Comparison of ENCODE assay signal across 8 cellular contexts in the genomic region with DNA sequence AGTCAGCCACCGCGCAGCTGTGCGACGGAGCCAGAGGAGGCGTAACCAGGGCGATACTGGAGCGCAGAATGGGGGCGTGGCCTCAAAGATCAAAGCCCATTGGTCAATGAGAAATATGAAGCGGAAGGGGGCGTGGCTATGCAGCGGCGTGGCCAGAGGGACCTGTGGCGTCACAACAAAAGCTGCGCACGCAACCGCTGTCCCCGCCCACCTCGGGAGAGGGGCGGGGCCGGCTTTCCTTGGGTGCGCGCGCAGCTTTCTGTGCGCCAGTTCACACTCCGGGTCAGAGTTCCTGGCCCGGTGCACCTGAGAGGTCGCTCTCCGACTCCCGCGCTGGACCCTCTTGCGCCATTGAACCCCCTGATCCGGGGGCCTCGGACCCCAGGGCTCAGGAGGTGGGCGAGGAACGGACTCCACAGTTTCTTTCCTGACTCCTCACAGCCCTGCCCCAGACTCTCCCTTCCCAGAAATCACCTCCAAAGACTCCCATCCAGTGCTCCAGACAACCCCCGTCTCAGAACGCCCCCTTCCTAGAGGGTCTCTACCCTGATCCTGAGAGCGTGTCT. TPM values are rescaled to one million over a fixed set of nuclear protein-coding genes. Genes with fewer than 3 reads are reported as not detected.
DNase-seq lines count a peak whose midpoint lies in the region; ATAC-seq and TF ChIP-seq lines count a peak whose summit lies in the region.

TSS of gene SWI5 (plus strand) at position 269 of the 566 bp plus-strand sequence.

- peaks cover 24% of the 10 kb centered on the region for H3K36me3 Mint-ChIP-seq in activated B cell treated with CpG ODN at 0.5 μM for 24 hours (ENCODE audit: low read depth)
- peaks cover 3 to 10% (median 3%) of the 10 kb centered on the region in 3 donors for H3K36me3 Mint-ChIP-seq in immature natural killer cell

- POLR2A ChIA-PET in activated B cell treated with CpG ODN at 0.5 μM for 24 hours (lab: Charles Lee) = interaction anchor here (0.5 to 2.1 kb wide), 29 partner anchors 9 to 1350 kb away, joined by 3 to 29 read pairs (median 4); partner anchors contain the start of genes BBLN, CERCAM, ENDOG and NTMT1

- H3K9me3 Mint-ChIP-seq in activated B cell treated with CpG ODN at 0.5 μM for 24 hours (no peaks in the 10 kb centered on the region), immature natural killer cell (peaks cover 0 to 1% (median 0%) of the 10 kb centered on the region in 6 donors)

- CTCF ChIA-PET in activated B cell treated with CpG ODN at 0.5 μM for 24 hours (lab: Charles Lee) = interaction anchor here (1.0 kb wide), 1 partner anchor 26 kb away, joined by 3 read pairs; no protein-coding TSS in a partner anchor

- H3K27ac Mint-ChIP-seq in activated B cell treated with CpG ODN at 0.5 μM for 24 hours (peak within 1 kb of the TSS; percentile 92), immature natural killer cell (peak within 1 kb of the TSS; percentile 91 to 98 (median 95))

- H3K4me3 ChIP-seq in cardiac fibroblast (replicated peaks in 1 of 2; ENCODE audit: low read depth in 2 of 2, low read length in 2 of 2) = peak within 1 kb of the TSS; percentile 82 to 99

- no peak for TF ChIP-seq CTCF in AG09319 (IDR thresholded peaks at IDR 0.05; ENCODE audit: low read depth, low read length)
- TF ChIP-seq CTCF in activated B cell treated with CpG ODN at 0.5 μM for 24 hours (IDR thresholded peaks at IDR 0.05) = no peak
- TF ChIP-seq CTCF in cardiac fibroblast (IDR thresholded peaks at IDR 0.05; ENCODE audit: low read depth, low read length) = no peak

- peak; percentile 96 for ATAC-seq in GM19025 (IDR thresholded peaks at IDR 0.05; ENCODE audit: low read depth, unreplicated experiment)
- ATAC-seq in HG03280 (IDR thresholded peaks at IDR 0.05; ENCODE audit: unreplicated experiment) = peak; percentile 93
- peak; percentile 95 for ATAC-seq in activated B cell treated with CpG ODN at 0.5 μM for 24 hours (ENCODE audit: low read depth)

- H3K27me3 Mint-ChIP-seq in activated B cell treated with CpG ODN at 0.5 μM for 24 hours (no peaks in the 10 kb centered on the region), immature natural killer cell (ENCODE audit: low read depth in 3 of 3) (peaks cover 9 to 13% (median 12%) of the 10 kb centered on the region in 3 donors)

- peak within 1 kb of the TSS; percentile 97 for H3K4me3 Mint-ChIP-seq in activated B cell treated with CpG ODN at 0.5 μM for 24 hours
- H3K4me3 Mint-ChIP-seq in immature natural killer cell = peak within 1 kb of the TSS; percentile 94 to 98 (median 98)

- H3K4me1 Mint-ChIP-seq in activated B cell treated with CpG ODN at 0.5 μM for 24 hours (peaks cover 27% of the 10 kb centered on the region), immature natural killer cell (peaks cover 32 to 40% of the 10 kb centered on the region in 2 donors)

- peak; percentile 99 for DNase-seq in AG09319 (ENCODE audit: extremely low read depth, low read depth)
- DNase-seq in NCI-H345 (lab: John Stamatoyannopoulos, UW) = peak; percentile 100
- peak; percentile 96 for DNase-seq in activated B cell treated with CpG ODN at 0.5 μM for 24 hours
- DNase-seq in cardiac fibroblast (ENCODE audit: low read depth in 2 of 2) = peak; percentile 100
- DNase-seq in immature natural killer cell = peak; percentile 100
- DNase-seq in smooth muscle cell of the brain vasculature (ENCODE audit: low read depth, low spot score) = peak; percentile 99

- intact Hi-C loops in activated B cell treated with CpG ODN at 0.5 μM for 24 hours (cut with micrococcal nuclease) = loop anchor here (1.0 to 10.0 kb wide), 9 partner anchors 26 to 279 kb away; partner anchors contain the start of genes BBLN, CIZ1, COQ4 and ODF2

RNA-seq across cellular contexts. Expression of gene SWI5, which starts in this region (rescaled TPM):
- 7.2 and 10.4 TPM in 2 replicates for total RNA-seq in activated B cell treated with CpG ODN at 0.5 μM for 24 hours
- polyA plus RNA-seq in immature natural killer cell = 10 to 100 TPM; 20.9 to 23.3 (median 21.5) TPM

Comparison
In these comparisons a context has a peak if more than half of its experiments do, and no peak if none do; other contexts are left out.
1. Peak in every context shown above with its lines: DNase-seq, ATAC-seq and H3K4me3 ChIP-seq.